8 cellular contexts compared by ENCODE assay signal in genomic region chr3:192408721-192409151, GRCh38.
DNase-seq lines count a peak whose midpoint lies in the region; ATAC-seq and TF ChIP-seq lines count a peak whose summit lies in the region.

No MANE protein-coding gene starts in this region.

- H3K4me2 ChIP-seq in parathyroid adenoma (ENCODE audit: low read length) = peak overlapping the region; percentile 72

- DNase-seq in G401 (ENCODE audit: low spot score) = peak; percentile 47
- no peak for DNase-seq in RWPE2 (ENCODE audit: low spot score)
- peak; percentile 40 for DNase-seq in glomerular visceral epithelial cell (ENCODE audit: extremely low spot score)
- no peak for DNase-seq in NOMO-1 treated with dmso at 0.1 percent for 144 hours (lab: John Stamatoyannopoulos, UW; ENCODE audit: unreplicated experiment)
- DNase-seq in KBM-7 = no peak
- no peak for DNase-seq in NCI-H187 (lab: John Stamatoyannopoulos, UW)

- H3K36me3 ChIP-seq in RWPE2 (ENCODE audit: low read depth) = no peaks in the 10 kb centered on the region
- no peaks in the 10 kb centered on the region for H3K36me3 ChIP-seq in parathyroid adenoma (ENCODE audit: control insufficient read depth, insufficient read depth, low read length)

- peak overlapping the region; percentile 10 for H2AFZ ChIP-seq in parathyroid adenoma

- H3K9me3 ChIP-seq in RWPE2 (ENCODE audit: severe bottlenecking) (no peaks in the 10 kb centered on the region), parathyroid adenoma (ENCODE audit: control insufficient read depth, low read length) (no peaks in the 10 kb centered on the region)

- H3K4me1 ChIP-seq in RWPE2 (ENCODE audit: insufficient read depth, poor library complexity, severe bottlenecking) (peaks cover 6% of the 10 kb centered on the region), parathyroid adenoma (no peaks in the 10 kb centered on the region)

- no peak overlapping the region for H3K9ac ChIP-seq in parathyroid adenoma

- no peak overlapping the region for H3K27ac ChIP-seq in RWPE2 (ENCODE audit: poor library complexity, severe bottlenecking)
- no peak overlapping the region for H3K27ac ChIP-seq in parathyroid adenoma

- H3K27me3 ChIP-seq in RWPE2 (ENCODE audit: insufficient read depth, poor library complexity, severe bottlenecking) (peaks cover 42% of the 10 kb centered on the region), parathyroid adenoma (ENCODE audit: control insufficient read depth, insufficient read depth, low read length) (no peaks in the 10 kb centered on the region)

- in situ Hi-C loops in G401 (cut with HindIII; ENCODE audit: low sequenced_read_pairs) (no loop called here), KBM-7 (cut with MboI; ENCODE audit: low pct_unique_long_range_greater_than_20kb, low sequenced_read_pairs) (no loop called here)

- ATAC-seq in RWPE2 (ENCODE audit: low read depth) = no peak
- no peak for ATAC-seq in GM19023 (IDR thresholded peaks at IDR 0.05; ENCODE audit: unreplicated experiment)

- H3K79me2 ChIP-seq in parathyroid adenoma = no peaks in the 10 kb centered on the region

- TF ChIP-seq CTCF in RWPE2 (IDR thresholded peaks at IDR 0.05; ENCODE audit: poor library complexity, severe bottlenecking) (no peak), parathyroid adenoma (IDR thresholded peaks at IDR 0.05) (no peak)

- H3K4me3 ChIP-seq in RWPE2 (ENCODE audit: severe bottlenecking) (peak overlapping the region; percentile 36), parathyroid adenoma (ENCODE audit: low read depth, low read length) (peak overlapping the region; percentile 49)

Comparison
In these comparisons a context has a peak if more than half of its experiments do, and no peak if none do; other contexts are left out.
1. DNase-seq: peak in G401 (single experiment) and glomerular visceral epithelial cell (single experiment); none in RWPE2 (single experiment), NOMO-1 treated with dmso at 0.1 percent for 144 hours (single experiment), KBM-7 (single experiment) and NCI-H187 (0 of 2).